ENCODE assay signal across 1 cellular context in the genomic region with DNA sequence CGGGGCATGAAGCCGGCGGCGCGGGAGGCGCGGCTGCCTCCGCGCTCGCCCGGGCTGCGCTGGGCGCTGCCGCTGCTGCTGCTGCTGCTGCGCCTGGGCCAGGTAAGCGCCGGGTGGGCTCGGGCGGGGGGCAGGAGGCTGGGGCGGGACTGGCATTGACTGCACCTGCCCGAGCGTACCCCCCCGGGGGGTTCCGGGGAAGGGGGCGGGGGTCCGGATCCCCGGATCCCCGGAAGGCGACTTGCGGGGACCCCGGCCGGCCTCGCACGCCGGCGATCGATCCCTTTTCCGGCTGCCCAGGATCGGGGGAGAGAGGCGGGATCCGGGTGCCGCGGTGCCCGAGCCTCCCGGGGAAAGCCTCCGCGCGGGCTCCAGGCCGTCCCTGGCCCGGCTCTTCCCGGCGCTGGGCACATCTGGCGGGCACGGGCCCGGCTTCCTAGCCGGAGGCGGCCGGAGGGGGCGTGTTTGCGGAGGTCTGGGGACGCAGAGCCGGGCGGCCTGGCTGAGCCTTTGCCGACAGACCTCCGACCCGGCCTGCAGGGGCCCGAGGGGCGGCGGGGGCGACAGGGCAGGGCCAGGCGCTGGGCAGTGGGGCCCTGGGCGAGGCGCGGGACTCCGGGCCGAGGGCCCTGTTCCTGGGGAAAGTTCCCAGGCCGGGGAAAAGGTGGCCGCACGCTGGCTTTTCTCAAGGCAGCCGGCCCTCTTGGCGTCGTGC.
TF ChIP-seq lines count a peak whose summit lies in the region.

No MANE protein-coding gene starts in this region.

TF ChIP-seq in K562, 482 proteins besides CTCF, POLR2A, EP300 and RAD21 (continued from another document):
- TF ChIP-seq, protein P1, sequence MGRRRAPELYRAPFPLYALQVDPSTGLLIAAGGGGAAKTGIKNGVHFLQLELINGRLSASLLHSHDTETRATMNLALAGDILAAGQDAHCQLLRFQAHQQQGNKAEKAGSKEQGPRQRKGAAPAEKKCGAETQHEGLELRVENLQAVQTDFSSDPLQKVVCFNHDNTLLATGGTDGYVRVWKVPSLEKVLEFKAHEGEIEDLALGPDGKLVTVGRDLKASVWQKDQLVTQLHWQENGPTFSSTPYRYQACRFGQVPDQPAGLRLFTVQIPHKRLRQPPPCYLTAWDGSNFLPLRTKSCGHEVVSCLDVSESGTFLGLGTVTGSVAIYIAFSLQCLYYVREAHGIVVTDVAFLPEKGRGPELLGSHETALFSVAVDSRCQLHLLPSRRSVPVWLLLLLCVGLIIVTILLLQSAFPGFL (CRISPR knock-in tag; IDR thresholded peaks at IDR 0.05) = no peak
- no peak for TF ChIP-seq EHMT2 (IDR thresholded peaks at IDR 0.05)
- TF ChIP-seq HNRNPL (IDR thresholded peaks at IDR 0.05; ENCODE audit: low read depth, low read length) = peak; percentile 85
- TF ChIP-seq KDM2B (CRISPR knock-in tag; IDR thresholded peaks at IDR 0.05) = 0 out of 2 replicates have a peak, but pooled peaks have one; percentile 72
- TF ChIP-seq CHD4 (IDR thresholded peaks at IDR 0.05; ENCODE audit: insufficient read depth, insufficient replicate concordance, low read depth, low read length, poor library complexity, severe bottlenecking) = no peak
- TF ChIP-seq CXXC5 (CRISPR knock-in tag; IDR thresholded peaks at IDR 0.05) = peak; percentile 1; the same call in 1 of the 2 replicates
- no peak for TF ChIP-seq FOXK2 (conservative IDR thresholded peaks at IDR 0.05 in 1 of 2, IDR thresholded peaks at IDR 0.05 in 1 of 2; ENCODE audit: low read depth in 2 of 2)
- no peak for TF ChIP-seq ZNF76 (CRISPR knock-in tag; IDR thresholded peaks at IDR 0.05; ENCODE audit: borderline replicate concordance)
- TF ChIP-seq, protein P2, sequence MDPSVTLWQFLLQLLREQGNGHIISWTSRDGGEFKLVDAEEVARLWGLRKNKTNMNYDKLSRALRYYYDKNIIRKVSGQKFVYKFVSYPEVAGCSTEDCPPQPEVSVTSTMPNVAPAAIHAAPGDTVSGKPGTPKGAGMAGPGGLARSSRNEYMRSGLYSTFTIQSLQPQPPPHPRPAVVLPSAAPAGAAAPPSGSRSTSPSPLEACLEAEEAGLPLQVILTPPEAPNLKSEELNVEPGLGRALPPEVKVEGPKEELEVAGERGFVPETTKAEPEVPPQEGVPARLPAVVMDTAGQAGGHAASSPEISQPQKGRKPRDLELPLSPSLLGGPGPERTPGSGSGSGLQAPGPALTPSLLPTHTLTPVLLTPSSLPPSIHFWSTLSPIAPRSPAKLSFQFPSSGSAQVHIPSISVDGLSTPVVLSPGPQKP (CRISPR knock-in tag; IDR thresholded peaks at IDR 0.05) = no peak
- TF ChIP-seq RBBP5 (IDR thresholded peaks at IDR 0.05; ENCODE audit: borderline replicate concordance, insufficient read depth, low read length, poor library complexity, severe bottlenecking) = peak; percentile 76
- TF ChIP-seq KLF16 (IDR thresholded peaks at IDR 0.05) = no peak
- TF ChIP-seq MED1 (CRISPR knock-in tag; IDR thresholded peaks at IDR 0.05; ENCODE audit: borderline replicate concordance) = no peak
- TF ChIP-seq ZFX (CRISPR knock-in tag; IDR thresholded peaks at IDR 0.05) = peak; percentile 79
- no peak for TF ChIP-seq SP1 (CRISPR knock-in tag; IDR thresholded peaks at IDR 0.05)
- TF ChIP-seq ETV1 (tag; conservative IDR thresholded peaks at IDR 0.05; ENCODE audit: low read depth) = no peak
- no peak for TF ChIP-seq BCL6 (CRISPR knock-in tag; IDR thresholded peaks at IDR 0.05)
- TF ChIP-seq ELF2 (CRISPR knock-in tag; IDR thresholded peaks at IDR 0.05) = no peak
- no peak for TF ChIP-seq SPI1 (IDR thresholded peaks at IDR 0.05; ENCODE audit: borderline replicate concordance, low read depth, low read length)
- TF ChIP-seq NFXL1 (CRISPR knock-in tag; IDR thresholded peaks at IDR 0.05) = no peak
- TF ChIP-seq ZNF77 (CRISPR knock-in tag; IDR thresholded peaks at IDR 0.05) = no peak
- TF ChIP-seq ADNP (tag; IDR thresholded peaks at IDR 0.05) = no peak
- no peak for TF ChIP-seq HIVEP1 (CRISPR knock-in tag; IDR thresholded peaks at IDR 0.05)
- TF ChIP-seq, protein P3, sequence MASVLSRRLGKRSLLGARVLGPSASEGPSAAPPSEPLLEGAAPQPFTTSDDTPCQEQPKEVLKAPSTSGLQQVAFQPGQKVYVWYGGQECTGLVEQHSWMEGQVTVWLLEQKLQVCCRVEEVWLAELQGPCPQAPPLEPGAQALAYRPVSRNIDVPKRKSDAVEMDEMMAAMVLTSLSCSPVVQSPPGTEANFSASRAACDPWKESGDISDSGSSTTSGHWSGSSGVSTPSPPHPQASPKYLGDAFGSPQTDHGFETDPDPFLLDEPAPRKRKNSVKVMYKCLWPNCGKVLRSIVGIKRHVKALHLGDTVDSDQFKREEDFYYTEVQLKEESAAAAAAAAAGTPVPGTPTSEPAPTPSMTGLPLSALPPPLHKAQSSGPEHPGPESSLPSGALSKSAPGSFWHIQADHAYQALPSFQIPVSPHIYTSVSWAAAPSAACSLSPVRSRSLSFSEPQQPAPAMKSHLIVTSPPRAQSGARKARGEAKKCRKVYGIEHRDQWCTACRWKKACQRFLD (CRISPR knock-in tag; IDR thresholded peaks at IDR 0.05) = 0 out of 2 replicates have a peak, but pooled peaks have one; percentile 46
- TF ChIP-seq, protein P4, sequence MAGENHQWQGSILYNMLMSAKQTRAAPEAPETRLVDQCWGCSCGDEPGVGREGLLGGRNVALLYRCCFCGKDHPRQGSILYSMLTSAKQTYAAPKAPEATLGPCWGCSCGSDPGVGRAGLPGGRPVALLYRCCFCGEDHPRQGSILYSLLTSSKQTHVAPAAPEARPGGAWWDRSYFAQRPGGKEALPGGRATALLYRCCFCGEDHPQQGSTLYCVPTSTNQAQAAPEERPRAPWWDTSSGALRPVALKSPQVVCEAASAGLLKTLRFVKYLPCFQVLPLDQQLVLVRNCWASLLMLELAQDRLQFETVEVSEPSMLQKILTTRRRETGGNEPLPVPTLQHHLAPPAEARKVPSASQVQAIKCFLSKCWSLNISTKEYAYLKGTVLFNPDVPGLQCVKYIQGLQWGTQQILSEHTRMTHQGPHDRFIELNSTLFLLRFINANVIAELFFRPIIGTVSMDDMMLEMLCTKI (IDR thresholded peaks at IDR 0.05; ENCODE audit: partially characterized antibody) = no peak
- TF ChIP-seq, protein P5, sequence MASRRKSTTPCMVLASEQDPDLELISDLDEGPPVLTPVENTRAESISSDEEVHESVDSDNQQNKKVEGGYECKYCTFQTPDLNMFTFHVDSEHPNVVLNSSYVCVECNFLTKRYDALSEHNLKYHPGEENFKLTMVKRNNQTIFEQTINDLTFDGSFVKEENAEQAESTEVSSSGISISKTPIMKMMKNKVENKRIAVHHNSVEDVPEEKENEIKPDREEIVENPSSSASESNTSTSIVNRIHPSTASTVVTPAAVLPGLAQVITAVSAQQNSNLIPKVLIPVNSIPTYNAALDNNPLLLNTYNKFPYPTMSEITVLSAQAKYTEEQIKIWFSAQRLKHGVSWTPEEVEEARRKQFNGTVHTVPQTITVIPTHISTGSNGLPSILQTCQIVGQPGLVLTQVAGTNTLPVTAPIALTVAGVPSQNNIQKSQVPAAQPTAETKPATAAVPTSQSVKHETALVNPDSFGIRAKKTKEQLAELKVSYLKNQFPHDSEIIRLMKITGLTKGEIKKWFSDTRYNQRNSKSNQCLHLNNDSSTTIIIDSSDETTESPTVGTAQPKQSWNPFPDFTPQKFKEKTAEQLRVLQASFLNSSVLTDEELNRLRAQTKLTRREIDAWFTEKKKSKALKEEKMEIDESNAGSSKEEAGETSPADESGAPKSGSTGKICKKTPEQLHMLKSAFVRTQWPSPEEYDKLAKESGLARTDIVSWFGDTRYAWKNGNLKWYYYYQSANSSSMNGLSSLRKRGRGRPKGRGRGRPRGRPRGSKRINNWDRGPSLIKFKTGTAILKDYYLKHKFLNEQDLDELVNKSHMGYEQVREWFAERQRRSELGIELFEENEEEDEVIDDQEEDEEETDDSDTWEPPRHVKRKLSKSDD (conservative IDR thresholded peaks at IDR 0.05; ENCODE audit: low read length) = no peak
- TF ChIP-seq, protein P6, sequence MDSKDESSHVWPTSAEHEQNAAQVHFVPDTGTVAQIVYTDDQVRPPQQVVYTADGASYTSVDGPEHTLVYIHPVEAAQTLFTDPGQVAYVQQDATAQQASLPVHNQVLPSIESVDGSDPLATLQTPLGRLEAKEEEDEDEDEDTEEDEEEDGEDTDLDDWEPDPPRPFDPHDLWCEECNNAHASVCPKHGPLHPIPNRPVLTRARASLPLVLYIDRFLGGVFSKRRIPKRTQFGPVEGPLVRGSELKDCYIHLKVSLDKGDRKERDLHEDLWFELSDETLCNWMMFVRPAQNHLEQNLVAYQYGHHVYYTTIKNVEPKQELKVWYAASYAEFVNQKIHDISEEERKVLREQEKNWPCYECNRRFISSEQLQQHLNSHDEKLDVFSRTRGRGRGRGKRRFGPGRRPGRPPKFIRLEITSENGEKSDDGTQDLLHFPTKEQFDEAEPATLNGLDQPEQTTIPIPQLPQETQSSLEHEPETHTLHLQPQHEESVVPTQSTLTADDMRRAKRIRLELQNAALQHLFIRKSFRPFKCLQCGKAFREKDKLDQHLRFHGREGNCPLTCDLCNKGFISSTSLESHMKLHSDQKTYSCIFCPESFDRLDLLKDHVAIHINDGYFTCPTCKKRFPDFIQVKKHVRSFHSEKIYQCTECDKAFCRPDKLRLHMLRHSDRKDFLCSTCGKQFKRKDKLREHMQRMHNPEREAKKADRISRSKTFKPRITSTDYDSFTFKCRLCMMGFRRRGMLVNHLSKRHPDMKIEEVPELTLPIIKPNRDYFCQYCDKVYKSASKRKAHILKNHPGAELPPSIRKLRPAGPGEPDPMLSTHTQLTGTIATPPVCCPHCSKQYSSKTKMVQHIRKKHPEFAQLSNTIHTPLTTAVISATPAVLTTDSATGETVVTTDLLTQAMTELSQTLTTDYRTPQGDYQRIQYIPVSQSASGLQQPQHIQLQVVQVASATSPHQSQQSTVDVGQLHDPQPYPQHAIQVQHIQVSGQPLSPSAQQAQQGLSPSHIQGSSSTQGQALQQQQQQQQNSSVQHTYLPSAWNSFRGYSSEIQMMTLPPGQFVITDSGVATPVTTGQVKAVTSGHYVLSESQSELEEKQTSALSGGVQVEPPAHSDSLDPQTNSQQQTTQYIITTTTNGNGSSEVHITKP (IDR thresholded peaks at IDR 0.05; ENCODE audit: partially characterized antibody) = no peak
- TF ChIP-seq HMGN3 (IDR thresholded peaks at IDR 0.05; ENCODE audit: borderline replicate concordance, extremely low read depth, insufficient read length, low read depth, low read length) = peak; percentile 32
- no peak for TF ChIP-seq ZNF212 (CRISPR knock-in tag; IDR thresholded peaks at IDR 0.05)
- peak; percentile 29; the same call in 1 of the 2 replicates for TF ChIP-seq L3MBTL2 (IDR thresholded peaks at IDR 0.05)
TF ChIP-seq in K562: peak in this region for 21.
